ENCODE assay signal across 11 cellular contexts in genomic region chr22:39298194-39298987, GRCh38. TPM values are rescaled to one million over a fixed set of nuclear protein-coding genes. Genes with fewer than 3 reads are reported as not detected.
DNase-seq lines count a peak whose midpoint lies in the region; ATAC-seq, FAIRE-seq and TF ChIP-seq lines count a peak whose summit lies in the region.
"Had no signal": no experiment of that assay in that cellular context is flagged by ENCODE, and none has a peak within 500 bp of the region (broad histone marks: within the 10 kb centered on the region; RNA-seq: fewer than 3 reads in every experiment).

No MANE protein-coding gene starts in this region.

- ATAC-seq in Right ventricle myocardium superior (ENCODE audit: poor library complexity): no peak
- ATAC-seq: activated T-cell treated with anti-CD3 and anti-CD28 coated beads, Interleukin-2, amount 50 U/mL, for 4 hours had no signal

- TF ChIP-seq POLR2A in uterus (IDR thresholded peaks at IDR 0.05) (no peak), H54 (IDR thresholded peaks at IDR 0.05; ENCODE audit: low read depth, low read length) (no peak)

- peaks cover 22% of the 10 kb centered on the region for H3K27me3 Mint-ChIP-seq in nephron (ENCODE audit: low read depth)

- H3K4me1 ChIP-seq in cardiac muscle cell (ENCODE audit: low read depth): peaks cover 15% of the 10 kb centered on the region
- peaks cover 0 to 26% of the 10 kb centered on the region in 2 donors for H3K4me1 ChIP-seq in uterus

- peak overlapping the region; percentile 80 to 96 (median 84) for H3K27ac Mint-ChIP-seq in nephron

- H3K4me3 ChIP-seq in cardiac muscle cell (no peak overlapping the region), dorsolateral prefrontal cortex (no peak overlapping the region), uterus (no peak overlapping the region)

- H3K27me3 ChIP-seq in cardiac muscle cell (no peaks in the 10 kb centered on the region), dorsolateral prefrontal cortex (peaks cover 0 to 6% (median 0%) of the 10 kb centered on the region in 45 donors), uterus (no peaks in the 10 kb centered on the region)

- DNase-seq in cardiac muscle cell (ENCODE audit: low read depth in 1 of 2, low spot score in 1 of 2): no peak
- DNase-seq in Right ventricle myocardium superior: no peak
- DNase-seq in dorsolateral prefrontal cortex: no peak
- no peak for DNase-seq in uterus
- no peak for DNase-seq in head of caudate nucleus
- no peak for DNase-seq in H54 (ENCODE audit: insufficient read length, low spot score)
- DNase-seq in GM19238 (ENCODE audit: insufficient read length, low spot score): no peak
- DNase-seq: activated T-cell treated with anti-CD3 and anti-CD28 coated beads, Interleukin-2, amount 50 U/mL, for 4 hours; GOT3 had no signal

- H3K9me3 Mint-ChIP-seq in nephron: no peaks in the 10 kb centered on the region
- H3K9me3 Mint-ChIP-seq: activated T-cell treated with anti-CD3 and anti-CD28 coated beads, Interleukin-2, amount 50 U/mL, for 4 hours had no signal

- peaks cover 33% of the 10 kb centered on the region for H3K4me1 Mint-ChIP-seq in nephron

- no peaks in the 10 kb centered on the region for H3K36me3 Mint-ChIP-seq in nephron (ENCODE audit: low read depth)

- H3K36me3 ChIP-seq in cardiac muscle cell: no peaks in the 10 kb centered on the region
- H3K36me3 ChIP-seq in uterus: no peaks in the 10 kb centered on the region

- no peak overlapping the region for H3K4me3 Mint-ChIP-seq in nephron
- H3K4me3 Mint-ChIP-seq: activated T-cell treated with anti-CD3 and anti-CD28 coated beads, Interleukin-2, amount 50 U/mL, for 4 hours had no signal

- intact Hi-C loops in Right ventricle myocardium superior (cut with DNase I) (no loop called here), dorsolateral prefrontal cortex (cut with DNase I) (no loop called here), uterus (cut with DNase I; ENCODE audit: low total_unique reads) (no loop called here), head of caudate nucleus (cut with DNase I) (no loop called here)

- H3K9me3 ChIP-seq in cardiac muscle cell (ENCODE audit: low read depth) (no peaks in the 10 kb centered on the region), uterus (no peaks in the 10 kb centered on the region)

- TF ChIP-seq CTCF in cardiac muscle cell (IDR thresholded peaks at IDR 0.05; ENCODE audit: low read depth, low read length) (no peak), dorsolateral prefrontal cortex (IDR thresholded peaks at IDR 0.05 in 54 of 56, conservative IDR thresholded peaks at IDR 0.05 in 2 of 56; ENCODE audit: low read depth in 1 of 56, partially characterized antibody in 56 of 56) (no peak), nephron (IDR thresholded peaks at IDR 0.05; ENCODE audit: unreplicated experiment in 3 of 3) (no peak), uterus (IDR thresholded peaks at IDR 0.05) (no peak)

- FAIRE-seq in H54 (lab: Jason Lieb, UNC): no peak
- FAIRE-seq: bronchial epithelial cell had no signal

- peak overlapping the region; percentile 62 for H3K27ac ChIP-seq in cardiac muscle cell
- peak overlapping the region in 39 of 59 donors; percentile 6 to 76 (median 43) for H3K27ac ChIP-seq in dorsolateral prefrontal cortex
- peak overlapping the region; percentile 55 to 66 for H3K27ac ChIP-seq in uterus

RNA-seq across cellular contexts. Expression of gene RPL3, which starts 21.0 kb away (rescaled TPM):
- total RNA-seq in cardiac muscle cell (2,304 and 2,959 TPM in 2 replicates), Right ventricle myocardium superior (300 TPM), dorsolateral prefrontal cortex (100 to 1,000 TPM; 562 to 963 (median 699) TPM), uterus (1,000 to 10,000 TPM; 1,498 to 2,840 (median 2,333) TPM)
- 1,107 and 1,423 TPM in 2 replicates for polyA plus RNA-seq in cardiac muscle cell

RNA-seq across cellular contexts. Expression of gene SYNGR1, which starts 51.4 kb away (rescaled TPM):
- 40.7 and 61.8 TPM in 2 replicates for total RNA-seq in cardiac muscle cell
- 81.9 and 112 TPM in 2 replicates for polyA plus RNA-seq in cardiac muscle cell
- total RNA-seq in Right ventricle myocardium superior: 32.2 TPM
- total RNA-seq in dorsolateral prefrontal cortex: 100 to 1,000 TPM; 108 to 421 (median 288) TPM
- 10 to 100 TPM; 12.9 to 57.9 (median 35.4) TPM for total RNA-seq in uterus

RNA-seq across cellular contexts. Expression of gene PDGFB, which starts 53.6 kb away (rescaled TPM):
- total RNA-seq in cardiac muscle cell: 15.3 and 18.2 TPM in 2 replicates
- polyA plus RNA-seq in cardiac muscle cell: 8.6 and 9.8 TPM in 2 replicates
- total RNA-seq in Right ventricle myocardium superior: 16.2 TPM
- total RNA-seq in dorsolateral prefrontal cortex: 10 to 100 TPM in 111 of 120 experiments, 1 to 10 TPM in 9; 5.1 to 28.8 (median 16.2) TPM
- 10 to 100 TPM in 1 of 4 donors, 1 to 10 TPM in 3; 2.0 to 24.8 (median 5.6) TPM for total RNA-seq in uterus
